In genomic region chr6:32669240-32669639, GRCh38 we compare ENCODE assay signal across 20 cellular contexts. TPM values are rescaled to one million over a fixed set of nuclear protein-coding genes. Genes with fewer than 3 reads are reported as not detected.
DNase-seq lines count a peak whose midpoint lies in the region; ATAC-seq lines count a peak whose summit lies in the region.
"Had no signal": no experiment of that assay in that cellular context is flagged by ENCODE, and none has a peak within 500 bp of the region (broad histone marks: within the 10 kb centered on the region; RNA-seq: fewer than 3 reads in every experiment).

No MANE protein-coding gene starts in this region.

- H3K27me3 Mint-ChIP-seq in T-helper 1 cell treated with Interleukin-12 subunit alpha and Interleukin-12 subunit beta and Interleukin-4 antibody, amounts not matched to agents 30 μg/mL and 1 μg/mL, for 36 hours (ENCODE audit: low read depth): peaks cover 38% of the 10 kb centered on the region
- peaks cover 5% of the 10 kb centered on the region for H3K27me3 Mint-ChIP-seq in CD4-positive, CD25-positive, alpha-beta regulatory T cell
- H3K27me3 Mint-ChIP-seq in naive B cell: no peaks in the 10 kb centered on the region

- H3K4me2 ChIP-seq in Karpas-422 (ENCODE audit: low read depth, low read length, poor library complexity, severe bottlenecking): no peak overlapping the region

- H3K27ac ChIP-seq in CD4-positive, CD25-positive, alpha-beta regulatory T cell (ENCODE audit: insufficient read depth, low read length, poor library complexity, severe bottlenecking): no peak overlapping the region
- H3K27ac ChIP-seq in Karpas-422 (ENCODE audit: low read length): peak overlapping the region; percentile 86
- H3K27ac ChIP-seq: 22Rv1 had no signal

- H3K36me3 Mint-ChIP-seq in T-helper 1 cell treated with Interleukin-12 subunit alpha and Interleukin-12 subunit beta and Interleukin-4 antibody, amounts not matched to agents 30 μg/mL and 1 μg/mL, for 36 hours (ENCODE audit: low read depth): peaks cover 5% of the 10 kb centered on the region
- H3K36me3 Mint-ChIP-seq in CD4-positive, CD25-positive, alpha-beta regulatory T cell: no peaks in the 10 kb centered on the region
- H3K36me3 Mint-ChIP-seq in naive B cell: peaks cover 19 to 26% of the 10 kb centered on the region in 2 donors

- no peak overlapping the region for H3K4me3 Mint-ChIP-seq in T-helper 1 cell treated with Interleukin-12 subunit alpha and Interleukin-12 subunit beta and Interleukin-4 antibody, amounts not matched to agents 30 μg/mL and 1 μg/mL, for 36 hours
- H3K4me3 Mint-ChIP-seq in CD4-positive, CD25-positive, alpha-beta regulatory T cell: peak overlapping the region in 1 of 4 donors; percentile 39
- H3K4me3 Mint-ChIP-seq in naive B cell: peak overlapping the region in 7 of 8 donors; percentile 16 to 99 (median 89)

- H3K4me1 Mint-ChIP-seq in T-helper 1 cell treated with Interleukin-12 subunit alpha and Interleukin-12 subunit beta and Interleukin-4 antibody, amounts not matched to agents 30 μg/mL and 1 μg/mL, for 36 hours (ENCODE audit: low read depth): peaks cover 40% of the 10 kb centered on the region
- H3K4me1 Mint-ChIP-seq in CD4-positive, CD25-positive, alpha-beta regulatory T cell: peaks cover 18 to 36% (median 30%) of the 10 kb centered on the region in 4 donors
- H3K4me1 Mint-ChIP-seq in naive B cell: peaks cover 52 to 66% (median 55%) of the 10 kb centered on the region in 3 donors

- no peak overlapping the region for H3K9ac ChIP-seq in Karpas-422 (ENCODE audit: low read length)

- peaks cover 13% of the 10 kb centered on the region for H3K79me2 ChIP-seq in Karpas-422 (ENCODE audit: low read length)

- no peak overlapping the region for H2AFZ ChIP-seq in Karpas-422 (ENCODE audit: low read length)

- H3K4me1 ChIP-seq in CD4-positive, CD25-positive, alpha-beta regulatory T cell (ENCODE audit: control insufficient read depth, insufficient read depth, low read length, poor library complexity, severe bottlenecking): peaks cover 18% of the 10 kb centered on the region
- H3K4me1 ChIP-seq in Karpas-422 (ENCODE audit: low read length): peaks cover 26% of the 10 kb centered on the region
- H3K4me1 ChIP-seq: BE2C had no signal

- no peaks in the 10 kb centered on the region for H3K27me3 ChIP-seq in CD4-positive, CD25-positive, alpha-beta regulatory T cell (ENCODE audit: control insufficient read depth, insufficient read depth, low read length)
- no peaks in the 10 kb centered on the region for H3K27me3 ChIP-seq in Karpas-422 (ENCODE audit: low read length)

- H3K9me3 Mint-ChIP-seq in T-helper 1 cell treated with Interleukin-12 subunit alpha and Interleukin-12 subunit beta and Interleukin-4 antibody, amounts not matched to agents 30 μg/mL and 1 μg/mL, for 36 hours: peaks cover 6% of the 10 kb centered on the region
- H3K9me3 Mint-ChIP-seq in CD4-positive, CD25-positive, alpha-beta regulatory T cell: peaks cover 0 to 7% (median 0%) of the 10 kb centered on the region in 7 donors
- H3K9me3 Mint-ChIP-seq in naive B cell: peaks cover 0 to 15% (median 5%) of the 10 kb centered on the region in 7 donors

- H3K27ac Mint-ChIP-seq in T-helper 1 cell treated with Interleukin-12 subunit alpha and Interleukin-12 subunit beta and Interleukin-4 antibody, amounts not matched to agents 30 μg/mL and 1 μg/mL, for 36 hours: peak overlapping the region; percentile 36
- H3K27ac Mint-ChIP-seq in CD4-positive, CD25-positive, alpha-beta regulatory T cell: peak overlapping the region in 2 of 3 donors; percentile 7 to 36
- peak overlapping the region; percentile 100 for H3K27ac Mint-ChIP-seq in naive B cell

- ATAC-seq in CD4-positive, CD25-positive, alpha-beta regulatory T cell (ENCODE audit: low read depth in 2 of 2): no peak
- no peak for ATAC-seq in naive B cell (ENCODE audit: low read depth in 2 of 2)
- no peak for ATAC-seq in GM18907 (IDR thresholded peaks at IDR 0.05; ENCODE audit: unreplicated experiment)

- no peaks in the 10 kb centered on the region for H3K9me3 ChIP-seq in CD4-positive, CD25-positive, alpha-beta regulatory T cell (ENCODE audit: control insufficient read depth in 2 of 2, low read length in 2 of 2)
- no peaks in the 10 kb centered on the region for H3K9me3 ChIP-seq in Karpas-422 (ENCODE audit: low read length)
- H3K9me3 ChIP-seq: BE2C had no signal

- H4K20me1 ChIP-seq in Karpas-422 (ENCODE audit: insufficient read depth, low read depth, low read length): no peaks in the 10 kb centered on the region

- H3K4me3 ChIP-seq in CD4-positive, CD25-positive, alpha-beta regulatory T cell (ENCODE audit: low read depth, low read length): no peak overlapping the region
- H3K4me3 ChIP-seq in Karpas-422 (ENCODE audit: low read length): no peak overlapping the region

- no peaks in the 10 kb centered on the region for H3K9me2 ChIP-seq in Karpas-422 (replicated peaks; ENCODE audit: insufficient read depth, low read length)

- DNase-seq in T-helper 1 cell: no peak
- no peak for DNase-seq in CD4-positive, CD25-positive, alpha-beta regulatory T cell
- DNase-seq in Karpas-422: peak; percentile 39
- DNase-seq in naive B cell: no peak
- DNase-seq in NCI-H1436 treated with DMSO at 0.1 percent for 48 hours (lab: John Stamatoyannopoulos, UW): no peak
- no peak for DNase-seq in stimulated activated CD4-positive, alpha-beta T cell treated with anti-CD3 and anti-CD28 coated beads, Interleukin-4, amount 100 ng/mL, for 1 hour
- DNase-seq: BE2C, Kasumi-1, NCI-H1105 treated with DMSO at 0.1 percent for 48 hours, NCI-H2029, NCI-H526 treated with DMSO at 0.1 percent for 48 hours, Right ventricle myocardium superior, RPMI8226 had no signal

- H3K36me3 ChIP-seq in CD4-positive, CD25-positive, alpha-beta regulatory T cell (ENCODE audit: control insufficient read depth, insufficient read depth, low read length): no peaks in the 10 kb centered on the region
- H3K36me3 ChIP-seq in Karpas-422 (ENCODE audit: insufficient read depth, low read length): no peaks in the 10 kb centered on the region
- H3K36me3 ChIP-seq: BE2C had no signal

RNA-seq across cellular contexts. Expression of gene HLA-DQB1, which starts 2.8 kb away (rescaled TPM):
- total RNA-seq in CD4-positive, CD25-positive, alpha-beta regulatory T cell: 204 TPM
- 100 to 1,000 TPM in 2 of 4 donors, 10 to 100 TPM in 1, 1 to 10 TPM in 1; 6.1 to 234 (median 99.9) TPM for polyA plus RNA-seq in CD4-positive, CD25-positive, alpha-beta regulatory T cell
- total RNA-seq in Karpas-422 (2014; rRNA removed; shearing (Covaris generic); ENCODE audit: low replicate concordance): 79.1 and 126 TPM in 2 replicates
- 1,000 to 10,000 TPM in 5 of 6 donors, 100 to 1,000 TPM in 1; 140 to 2,258 (median 1,433) TPM for polyA plus RNA-seq in naive B cell (ENCODE audit: low read depth in 6 of 6)
- total RNA-seq: G401, HT-29, M059J had no signal

RNA-seq across cellular contexts. Expression of gene HLA-DQA1, which starts 32.0 kb away (rescaled TPM):
- 20.3 TPM for total RNA-seq in CD4-positive, CD25-positive, alpha-beta regulatory T cell
- polyA plus RNA-seq in CD4-positive, CD25-positive, alpha-beta regulatory T cell: 10 to 100 TPM in 3 of 4 donors, 1 to 10 TPM in 1; 4.2 to 86.7 (median 21.8) TPM
- 216 and 309 TPM in 2 replicates for total RNA-seq in Karpas-422 (2014; rRNA removed; shearing (Covaris generic); ENCODE audit: low replicate concordance)
- polyA plus RNA-seq in naive B cell (ENCODE audit: low read depth in 6 of 6): 1,000 to 10,000 TPM in 2 of 6 donors, 100 to 1,000 TPM in 4; 309 to 1,253 (median 783) TPM
- total RNA-seq: G401, HT-29, M059J, NCI-H460 had no signal

Comparison
In these comparisons a context has a peak if more than half of its experiments do, and no peak if none do; other contexts are left out.
1. H3K27ac Mint-ChIP-seq: peak in every context shown above with its lines; median percentile 100 in naive B cell; 36 in T-helper 1 cell treated with Interleukin-12 subunit alpha and Interleukin-12 subunit beta and Interleukin-4 antibody, amounts not matched to agents 30 μg/mL and 1 μg/mL, for 36 hours; 22 in CD4-positive, CD25-positive, alpha-beta regulatory T cell.
2. RNA of gene HLA-DQA1, which starts 32.0 kb away (total RNA-seq): 216 to 309 TPM in Karpas-422; 20.3 TPM in CD4-positive, CD25-positive, alpha-beta regulatory T cell (single experiment); every median in the first group is over 10 times any median in the second.